Comparison of ENCODE assay signal across 1 cellular context in the genomic region with DNA sequence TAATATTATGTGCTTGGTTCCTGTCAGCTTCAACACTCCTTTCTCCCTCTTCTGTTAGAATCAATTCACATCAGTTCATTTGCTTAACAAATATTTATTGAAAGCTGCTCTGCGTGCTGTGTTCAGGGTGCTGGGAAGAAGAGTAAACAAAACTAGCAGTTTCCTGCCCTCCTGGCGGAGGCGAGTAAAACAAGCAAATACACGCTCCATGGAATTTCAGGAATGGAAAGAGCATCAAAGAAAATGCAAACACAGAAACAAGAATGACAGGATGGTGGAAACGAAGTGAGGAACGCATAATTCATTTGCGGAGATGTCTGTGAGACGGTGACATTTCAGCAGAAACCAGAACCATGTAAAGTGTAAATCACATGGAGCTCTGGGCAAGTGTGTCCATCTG.
TF ChIP-seq lines count a peak whose summit lies in the region.

No MANE protein-coding gene starts in this region.

TF ChIP-seq in HepG2, 621 proteins besides CTCF, POLR2A, EP300 and RAD21 (continued from another document and continues in another):
- TF ChIP-seq ZNF770 (CRISPR knock-in tag; IDR thresholded peaks at IDR 0.05) (no peak), GMEB1 (CRISPR knock-in tag; IDR thresholded peaks at IDR 0.05; ENCODE audit: borderline replicate concordance) (no peak; the same call in 1 of the 2 replicates), MTF2 (CRISPR knock-in tag; IDR thresholded peaks at IDR 0.05; ENCODE audit: borderline replicate concordance) (no peak), ZNF737 (CRISPR knock-in tag; IDR thresholded peaks at IDR 0.05; ENCODE audit: borderline replicate concordance) (no peak), GLI4 (CRISPR knock-in tag; IDR thresholded peaks at IDR 0.05; ENCODE audit: borderline replicate concordance) (no peak), HOXD1 (CRISPR knock-in tag; IDR thresholded peaks at IDR 0.05) (no peak), ZNF234 (CRISPR knock-in tag; conservative IDR thresholded peaks at IDR 0.05) (no peak), ZNF431 (CRISPR knock-in tag; IDR thresholded peaks at IDR 0.05; ENCODE audit: borderline replicate concordance, low read depth) (peak; percentile 38; the same call in 1 of the 2 replicates), ZBTB3 (CRISPR knock-in tag; IDR thresholded peaks at IDR 0.05; ENCODE audit: borderline replicate concordance, low read depth) (no peak), NR2F6 (IDR thresholded peaks at IDR 0.05) (peak; percentile 67), NR2F6 (CRISPR knock-in tag; IDR thresholded peaks at IDR 0.05) (peak; percentile 84), MAZ (IDR thresholded peaks at IDR 0.05; ENCODE audit: borderline replicate concordance, low read depth, low read length) (0 out of 2 replicates have a peak, but pooled peaks have one; percentile 13), MAZ (CRISPR knock-in tag; IDR thresholded peaks at IDR 0.05; ENCODE audit: low read depth) (0 out of 2 replicates have a peak, but pooled peaks have one; percentile 38), HMG20A (CRISPR knock-in tag; IDR thresholded peaks at IDR 0.05; ENCODE audit: borderline replicate concordance) (peak; percentile 98), CREBL2 (CRISPR knock-in tag; IDR thresholded peaks at IDR 0.05; ENCODE audit: borderline replicate concordance) (no peak), ZNF414 (CRISPR knock-in tag; IDR thresholded peaks at IDR 0.05) (peak; percentile 72; the same call in 1 of the 2 replicates), MATR3 (CRISPR knock-in tag; IDR thresholded peaks at IDR 0.05) (no peak), ZSCAN25 (CRISPR knock-in tag; IDR thresholded peaks at IDR 0.05) (no peak), FOXJ3 (CRISPR knock-in tag; IDR thresholded peaks at IDR 0.05; ENCODE audit: borderline replicate concordance) (peak; percentile 94), ZSCAN12 (CRISPR knock-in tag; IDR thresholded peaks at IDR 0.05) (no peak), ZFAT (CRISPR knock-in tag; conservative IDR thresholded peaks at IDR 0.05) (no peak), GTF3A (CRISPR knock-in tag; conservative IDR thresholded peaks at IDR 0.05) (no peak), HMG20B (CRISPR knock-in tag; conservative IDR thresholded peaks at IDR 0.05) (peak; percentile 93), ZNF703 (CRISPR knock-in tag; IDR thresholded peaks at IDR 0.05; ENCODE audit: borderline replicate concordance) (no peak), ADNP (CRISPR knock-in tag; IDR thresholded peaks at IDR 0.05) (no peak), SP2 (CRISPR knock-in tag; IDR thresholded peaks at IDR 0.05) (no peak), KLF15 (CRISPR knock-in tag; IDR thresholded peaks at IDR 0.05; ENCODE audit: borderline replicate concordance) (no peak), THAP7 (CRISPR knock-in tag; IDR thresholded peaks at IDR 0.05) (no peak), ZNF557 (CRISPR knock-in tag; IDR thresholded peaks at IDR 0.05) (no peak), REL (CRISPR knock-in tag; conservative IDR thresholded peaks at IDR 0.05) (no peak), JUN (CRISPR knock-in tag; IDR thresholded peaks at IDR 0.05) (no peak), ZNF782 (CRISPR knock-in tag; IDR thresholded peaks at IDR 0.05; ENCODE audit: borderline replicate concordance) (no peak), DRAP1 (CRISPR knock-in tag; IDR thresholded peaks at IDR 0.05) (peak; percentile 50; the same call in 1 of the 2 replicates), DNMT3B (CRISPR knock-in tag; conservative IDR thresholded peaks at IDR 0.05) (no peak), CEBPG (CRISPR knock-in tag; IDR thresholded peaks at IDR 0.05) (peak; percentile 59; the same call in 1 of the 2 replicates), RCOR2 (CRISPR knock-in tag; IDR thresholded peaks at IDR 0.05) (peak; percentile 87), ZNF788 (CRISPR knock-in tag; IDR thresholded peaks at IDR 0.05; ENCODE audit: borderline replicate concordance) (peak; percentile 25; the same call in 1 of the 2 replicates), CCAR2 (optimal IDR thresholded peaks at IDR 0.05; ENCODE audit: low read depth, low read length) (no peak), ZNF143 (CRISPR knock-in tag; IDR thresholded peaks at IDR 0.05) (no peak), PAXIP1 (CRISPR knock-in tag; conservative IDR thresholded peaks at IDR 0.05) (peak; percentile 92), XRCC5 (optimal IDR thresholded peaks at IDR 0.05; ENCODE audit: low read length) (peak; percentile 46), SMAD3 (CRISPR knock-in tag; IDR thresholded peaks at IDR 0.05) (peak; percentile 50; the same call in 1 of the 2 replicates), ZNF678 (CRISPR knock-in tag; IDR thresholded peaks at IDR 0.05) (no peak), CENPBD1 (CRISPR knock-in tag; IDR thresholded peaks at IDR 0.05; ENCODE audit: borderline replicate concordance, low read depth) (no peak), PBX3 (CRISPR knock-in tag; IDR thresholded peaks at IDR 0.05; ENCODE audit: borderline replicate concordance) (no peak)
- TF ChIP-seq, protein P1, sequence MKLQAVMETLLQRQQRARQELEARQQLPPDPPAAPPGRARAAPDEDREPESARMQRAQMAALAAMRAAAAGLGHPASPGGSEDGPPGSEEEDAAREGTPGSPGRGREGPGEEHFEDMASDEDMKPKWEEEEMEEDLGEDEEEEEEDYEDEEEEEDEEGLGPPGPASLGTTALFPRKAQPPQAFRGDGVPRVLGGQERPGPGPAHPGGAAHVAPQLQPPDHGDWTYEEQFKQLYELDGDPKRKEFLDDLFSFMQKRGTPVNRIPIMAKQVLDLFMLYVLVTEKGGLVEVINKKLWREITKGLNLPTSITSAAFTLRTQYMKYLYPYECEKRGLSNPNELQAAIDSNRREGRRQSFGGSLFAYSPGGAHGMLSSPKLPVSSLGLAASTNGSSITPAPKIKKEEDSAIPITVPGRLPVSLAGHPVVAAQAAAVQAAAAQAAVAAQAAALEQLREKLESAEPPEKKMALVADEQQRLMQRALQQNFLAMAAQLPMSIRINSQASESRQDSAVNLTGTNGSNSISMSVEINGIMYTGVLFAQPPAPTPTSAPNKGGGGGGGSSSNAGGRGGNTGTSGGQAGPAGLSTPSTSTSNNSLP (IDR thresholded peaks at IDR 0.05; ENCODE audit: low read depth, low read length), result peak; percentile 89
- TF ChIP-seq, protein P2, sequence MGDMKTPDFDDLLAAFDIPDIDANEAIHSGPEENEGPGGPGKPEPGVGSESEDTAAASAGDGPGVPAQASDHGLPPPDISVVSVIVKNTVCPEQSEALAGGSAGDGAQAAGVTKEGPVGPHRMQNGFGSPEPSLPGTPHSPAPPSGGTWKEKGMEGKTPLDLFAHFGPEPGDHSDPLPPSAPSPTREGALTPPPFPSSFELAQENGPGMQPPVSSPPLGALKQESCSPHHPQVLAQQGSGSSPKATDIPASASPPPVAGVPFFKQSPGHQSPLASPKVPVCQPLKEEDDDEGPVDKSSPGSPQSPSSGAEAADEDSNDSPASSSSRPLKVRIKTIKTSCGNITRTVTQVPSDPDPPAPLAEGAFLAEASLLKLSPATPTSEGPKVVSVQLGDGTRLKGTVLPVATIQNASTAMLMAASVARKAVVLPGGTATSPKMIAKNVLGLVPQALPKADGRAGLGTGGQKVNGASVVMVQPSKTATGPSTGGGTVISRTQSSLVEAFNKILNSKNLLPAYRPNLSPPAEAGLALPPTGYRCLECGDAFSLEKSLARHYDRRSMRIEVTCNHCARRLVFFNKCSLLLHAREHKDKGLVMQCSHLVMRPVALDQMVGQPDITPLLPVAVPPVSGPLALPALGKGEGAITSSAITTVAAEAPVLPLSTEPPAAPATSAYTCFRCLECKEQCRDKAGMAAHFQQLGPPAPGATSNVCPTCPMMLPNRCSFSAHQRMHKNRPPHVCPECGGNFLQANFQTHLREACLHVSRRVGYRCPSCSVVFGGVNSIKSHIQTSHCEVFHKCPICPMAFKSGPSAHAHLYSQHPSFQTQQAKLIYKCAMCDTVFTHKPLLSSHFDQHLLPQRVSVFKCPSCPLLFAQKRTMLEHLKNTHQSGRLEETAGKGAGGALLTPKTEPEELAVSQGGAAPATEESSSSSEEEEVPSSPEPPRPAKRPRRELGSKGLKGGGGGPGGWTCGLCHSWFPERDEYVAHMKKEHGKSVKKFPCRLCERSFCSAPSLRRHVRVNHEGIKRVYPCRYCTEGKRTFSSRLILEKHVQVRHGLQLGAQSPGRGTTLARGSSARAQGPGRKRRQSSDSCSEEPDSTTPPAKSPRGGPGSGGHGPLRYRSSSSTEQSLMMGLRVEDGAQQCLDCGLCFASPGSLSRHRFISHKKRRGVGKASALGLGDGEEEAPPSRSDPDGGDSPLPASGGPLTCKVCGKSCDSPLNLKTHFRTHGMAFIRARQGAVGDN (CRISPR knock-in tag; IDR thresholded peaks at IDR 0.05), result no peak
- TF ChIP-seq, protein P3, sequence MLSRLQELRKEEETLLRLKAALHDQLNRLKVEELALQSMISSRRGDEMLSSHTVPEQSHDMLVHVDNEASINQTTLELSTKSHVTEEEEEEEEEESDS (CRISPR knock-in tag; IDR thresholded peaks at IDR 0.05; ENCODE audit: borderline replicate concordance), result no peak
